Comparison of ENCODE assay signal across 12 cellular contexts in genomic region chr18:21330122-21330701, GRCh38.
DNase-seq lines count a peak whose midpoint lies in the region; ATAC-seq and TF ChIP-seq lines count a peak whose summit lies in the region.
"Had no signal": no experiment of that assay in that cellular context is flagged by ENCODE, and none has a peak within 500 bp of the region (broad histone marks: within the 10 kb centered on the region; RNA-seq: fewer than 3 reads in every experiment).

No MANE protein-coding gene starts in this region.

- H2AFZ ChIP-seq in GM23248, result peak overlapping the region; percentile 61

- H4K20me1 ChIP-seq in GM23248 (ENCODE audit: insufficient read depth), result no peaks in the 10 kb centered on the region

- H3K36me3 ChIP-seq in GM23248 (ENCODE audit: low read depth), result no peaks in the 10 kb centered on the region

- no peaks in the 10 kb centered on the region for H3K27me3 ChIP-seq in GM23248 (replicated peaks; ENCODE audit: insufficient read depth)

- peak overlapping the region; percentile 11 for H3K4me3 ChIP-seq in GM23248
- H3K4me3 ChIP-seq in skeletal muscle cell (ENCODE audit: low read depth, low read length), result no peak overlapping the region

- ATAC-seq in left cardiac atrium (peak; percentile 91 to 92), HG03439 (IDR thresholded peaks at IDR 0.05; ENCODE audit: unreplicated experiment) (no peak)
- no peak for ATAC-seq in activated CD4-positive, CD25-positive, alpha-beta regulatory T cell treated with anti-CD3 and anti-CD28 coated beads, Interleukin-2, amount 50 U/mL, for 24 hours
- ATAC-seq: esophagus mucosa; naive thymus-derived CD4-positive, alpha-beta T cell had no signal

- no peaks in the 10 kb centered on the region for H3K9me3 Mint-ChIP-seq in mesothelial cell of epicardium

- WGBS in GM23248 (ENCODE audit: low coverage in 1 of 2, low lambda C conversion rate in 2 of 2, missing lambda C conversion rate in 2 of 2), 2 experiments, result 4 to 7% methylated on average over 6 of the region's 6 CpGs

- no peak overlapping the region for H3K4me3 Mint-ChIP-seq in mesothelial cell of epicardium
- H3K4me3 Mint-ChIP-seq: naive thymus-derived CD4-positive, alpha-beta T cell had no signal

- H3K27me3 Mint-ChIP-seq in mesothelial cell of epicardium (ENCODE audit: low read depth), result no peaks in the 10 kb centered on the region

- intact Hi-C loops in left cardiac atrium (cut with DNase I), result no loop called here
- intact Hi-C loops in posterior vena cava (cut with DNase I), result no loop called here

- H3K9ac ChIP-seq in GM23248, result no peak overlapping the region

- peaks cover 23% of the 10 kb centered on the region for H3F3A ChIP-seq in GM23248 (ENCODE audit: insufficient read depth)

- H3K4me2 ChIP-seq in GM23248 (ENCODE audit: unreplicated experiment), result peak overlapping the region; percentile 36

- H3K36me3 Mint-ChIP-seq in mesothelial cell of epicardium, result no peaks in the 10 kb centered on the region

- no peaks in the 10 kb centered on the region for H3K9me3 ChIP-seq in GM23248 (ENCODE audit: low read depth)

- in situ Hi-C loops in GM23248 (cut with MboI), result no loop called here

- H3K4me1 ChIP-seq in GM23248 (ENCODE audit: insufficient read depth), result peaks cover 29% of the 10 kb centered on the region

- H3K27ac ChIP-seq in GM23248, result peak overlapping the region; percentile 38

- H3K4me1 Mint-ChIP-seq in mesothelial cell of epicardium, result peaks cover 19% of the 10 kb centered on the region
- H3K4me1 Mint-ChIP-seq: naive thymus-derived CD4-positive, alpha-beta T cell had no signal

- H3K9me2 ChIP-seq in GM23248 (ENCODE audit: insufficient read depth), result no peaks in the 10 kb centered on the region

- no peak overlapping the region for H3K27ac Mint-ChIP-seq in mesothelial cell of epicardium
- H3K27ac Mint-ChIP-seq: naive thymus-derived CD4-positive, alpha-beta T cell had no signal

- no peak for TF ChIP-seq CTCF in mesothelial cell of epicardium (IDR thresholded peaks at IDR 0.05; ENCODE audit: unreplicated experiment)

- DNase-seq in GM23248 (peak; percentile 71), SW480 (ENCODE audit: low spot score) (peak; percentile 74), left cardiac atrium (no peak), skeletal muscle cell (ENCODE audit: low read depth) (peak; percentile 4), mesothelial cell of epicardium (ENCODE audit: low spot score in 2 of 2, unreplicated experiment in 2 of 2) (no peak), posterior vena cava (ENCODE audit: low spot score) (no peak)
- DNase-seq: DND-41, NCI-H2081 had no signal

- H3K79me2 ChIP-seq in GM23248 (ENCODE audit: insufficient read depth), result no peaks in the 10 kb centered on the region

Comparison
In these comparisons a context has a peak if more than half of its experiments do, and no peak if none do; other contexts are left out.
1. DNase-seq: peak in GM23248 (single experiment), SW480 (single experiment) and skeletal muscle cell (single experiment); none in left cardiac atrium (single experiment), mesothelial cell of epicardium (0 of 2) and posterior vena cava (single experiment).
2. ATAC-seq: peak in left cardiac atrium (2 of 2); none in HG03439 (single experiment) and activated CD4-positive, CD25-positive, alpha-beta regulatory T cell treated with anti-CD3 and anti-CD28 coated beads, Interleukin-2, amount 50 U/mL, for 24 hours (0 of 2).